Comparison of ENCODE assay signal across 8 cellular contexts in genomic region chr15:63157891-63158431, GRCh38. TPM values are rescaled to one million over a fixed set of nuclear protein-coding genes. Genes with fewer than 3 reads are reported as not detected.
A peak's percentile ranks its signal among the peaks of the same experiment; 100 is the strongest.
DNase-seq lines count a peak whose midpoint lies in the region; ATAC-seq and TF ChIP-seq lines count a peak whose summit lies in the region.

No MANE protein-coding gene starts in this region.

- TF ChIP-seq CTCF in cardiac fibroblast (IDR thresholded peaks at IDR 0.05; ENCODE audit: low read depth, low read length): peak; percentile 28

- H3K27me3 ChIP-seq in ACC112 (ENCODE audit: insufficient read depth, low read length): no peaks in the 10 kb centered on the region

- H3K4me3 ChIP-seq in ACC112 (ENCODE audit: low read depth, low read length): peak overlapping the region; percentile 92
- peak overlapping the region; percentile 84 for H3K4me3 ChIP-seq in GM08714 (ENCODE audit: low read length)
- peak overlapping the region; percentile 86 to 89 for H3K4me3 ChIP-seq in cardiac fibroblast (replicated peaks in 1 of 2; ENCODE audit: low read depth in 2 of 2, low read length in 2 of 2)
- H3K4me3 ChIP-seq in skin epidermis: peak overlapping the region; percentile 47 to 94 (median 73)

- H3K27ac ChIP-seq in ACC112 (ENCODE audit: low read depth, low read length) (peak overlapping the region; percentile 86), skin epidermis (peak overlapping the region; percentile 80 to 99 (median 96))

- peaks cover 18% of the 10 kb centered on the region for H3K36me3 ChIP-seq in ACC112 (ENCODE audit: insufficient read depth, low read length)

- DNase-seq in RPMI7951 (ENCODE audit: low read depth) (peak; percentile 83), cardiac fibroblast (ENCODE audit: low read depth in 2 of 2) (peak; percentile 86), iris pigment epithelial cell (ENCODE audit: low read depth) (peak; percentile 88)

- ATAC-seq in HG02981 (IDR thresholded peaks at IDR 0.05; ENCODE audit: unreplicated experiment) (peak; percentile 12), GM21717 (IDR thresholded peaks at IDR 0.05; ENCODE audit: unreplicated experiment) (no peak)

- peaks cover 9% of the 10 kb centered on the region for H3K4me1 ChIP-seq in ACC112 (ENCODE audit: control insufficient read depth, insufficient read depth, low read length, unreplicated experiment)

- peaks cover 30% of the 10 kb centered on the region for H3K79me2 ChIP-seq in ACC112 (ENCODE audit: control insufficient read depth, insufficient read depth, low read length, unreplicated experiment)

- peak overlapping the region; percentile 62 for H2AFZ ChIP-seq in ACC112 (ENCODE audit: low read length, unreplicated experiment)

RNA-seq across cellular contexts. Expression of gene RPS27L, which starts 0.7 kb away (rescaled TPM):
- 233 and 241 TPM in 2 replicates for total RNA-seq in RPMI7951 (2014; rRNA removed; shearing (Covaris generic))

RNA-seq across cellular contexts. Expression of gene RAB8B, which starts 31.4 kb away (rescaled TPM):
- 42.4 and 52.0 TPM in 2 replicates for total RNA-seq in RPMI7951 (2014; rRNA removed; shearing (Covaris generic))

RNA-seq across cellular contexts. Expression of gene LACTB, which starts 36.3 kb away (rescaled TPM):
- 19.6 and 24.8 TPM in 2 replicates for total RNA-seq in RPMI7951 (2014; rRNA removed; shearing (Covaris generic))
